14 cellular contexts compared by ENCODE assay signal in the genomic region with DNA sequence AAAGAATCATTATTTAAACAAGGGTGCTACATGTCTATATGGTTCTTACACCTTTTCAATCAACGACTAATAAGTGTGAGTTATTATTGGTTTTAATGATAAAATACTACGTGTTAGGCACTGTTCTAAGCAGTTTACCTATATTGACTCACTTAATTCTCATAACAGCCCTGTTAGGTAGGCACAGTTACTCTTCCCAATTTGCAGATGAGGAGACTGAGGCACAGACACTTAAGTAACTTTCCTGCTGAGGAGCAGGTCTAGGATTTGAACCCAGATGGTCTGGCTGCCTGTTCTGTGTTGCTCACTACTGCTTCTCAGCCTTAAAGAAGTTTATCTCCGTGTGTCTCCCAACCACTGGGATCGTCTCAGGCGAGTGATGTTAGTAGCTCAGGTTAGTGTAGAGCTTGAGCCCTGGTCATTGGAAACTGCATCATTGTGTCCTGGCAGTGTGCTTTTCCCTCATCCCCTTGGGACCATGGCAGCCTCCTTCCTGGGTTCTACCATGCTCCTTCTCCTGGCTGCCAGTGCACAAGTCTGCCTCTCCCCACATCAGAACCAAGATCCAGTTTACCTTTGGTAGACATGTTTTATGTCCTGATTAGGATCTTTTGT. TPM values are rescaled to one million over a fixed set of nuclear protein-coding genes. Genes with fewer than 3 reads are reported as not detected.
"Had no signal": no experiment of that assay in that cellular context is flagged by ENCODE, and none has a peak within 500 bp of the region (broad histone marks: within the 10 kb centered on the region; RNA-seq: fewer than 3 reads in every experiment).

No MANE protein-coding gene starts in this region.

- H3K27me3 ChIP-seq: colonic mucosa, heart right ventricle, left lung, vagina had no signal

- H3K27me3 Mint-ChIP-seq: memory B cell had no signal

- H3K36me3 ChIP-seq: colonic mucosa, vagina had no signal

- H3K4me1 ChIP-seq: colonic mucosa had no signal

- H3K27ac ChIP-seq: colonic mucosa, heart right ventricle, left lung, vagina, VCaP had no signal

- H3K4me3 Mint-ChIP-seq: memory B cell had no signal

- ATAC-seq: heart right ventricle, left lung had no signal

- DNase-seq: activated CD4-positive, alpha-beta T cell treated with anti-CD3 and anti-CD28 coated beads for 4 hours; activated CD8-positive, alpha-beta memory T cell treated with anti-CD3 and anti-CD28 coated beads for 24 hours; activated effector memory CD4-positive, alpha-beta T cell treated with Interleukin-2 at 50 U/mL for 16 hours; colonic mucosa; effector CD4-positive, alpha-beta T cell; foreskin melanocyte; heart right ventricle; islet precursor cell; left lung; stimulated activated CD4-positive, alpha-beta T cell treated with anti-CD3 and anti-CD28 coated beads, Interleukin-4, amount 100 ng/mL, for 1 hour; T1000 had no signal

- H3K9me3 ChIP-seq: colonic mucosa, heart right ventricle, left lung, vagina had no signal

- H3K27ac Mint-ChIP-seq: memory B cell had no signal

- H3K4me3 ChIP-seq: colonic mucosa, heart right ventricle, left lung, vagina had no signal

- H3K9me3 Mint-ChIP-seq: memory B cell had no signal

RNA-seq across cellular contexts. Expression of a gene that starts 46.7 kb away (rescaled TPM):
- total RNA-seq: vagina had no signal
